8 cellular contexts compared by ENCODE assay signal in genomic region chr1:36387141-36387949, GRCh38. TPM values are rescaled to one million over a fixed set of nuclear protein-coding genes. Genes with fewer than 3 reads are reported as not detected.
DNase-seq lines count a peak whose midpoint lies in the region; ATAC-seq, FAIRE-seq and TF ChIP-seq lines count a peak whose summit lies in the region.

No MANE protein-coding gene starts in this region.

- in situ Hi-C loops in HepG2 (cut with HindIII; ENCODE audit: extremely low pct_ligation_motif_present, low pct_unique_long_range_greater_than_20kb): no loop called here

- no peak for ATAC-seq in HepG2
- ATAC-seq in mucosa of descending colon: no peak

- peaks cover 8% of the 10 kb centered on the region for H3K27me3 Mint-ChIP-seq in brain

- peak overlapping the region; percentile 86 to 95 (median 92) for H3K4me3 Mint-ChIP-seq in brain

- H3K27me3 ChIP-seq in DOHH2 (ENCODE audit: control insufficient read depth, low read length) (no peaks in the 10 kb centered on the region), HepG2 (ENCODE audit: control insufficient read depth in 1 of 2, insufficient read depth in 2 of 2, low read length in 2 of 2) (no peaks in the 10 kb centered on the region; a peak in 1 of 5 replicates), thyroid gland (no peaks in the 10 kb centered on the region)

- TF ChIP-seq POLR2A in HepG2 (IDR thresholded peaks at IDR 0.05; ENCODE audit: insufficient read depth in 1 of 2, low read depth in 2 of 2, low read length in 2 of 2) (no peak), thyroid gland (IDR thresholded peaks at IDR 0.05) (no peak)

- H3K9me3 ChIP-seq in DOHH2 (ENCODE audit: control insufficient read depth, insufficient read depth, low read length) (no peaks in the 10 kb centered on the region), HepG2 (ENCODE audit: low read length) (no peaks in the 10 kb centered on the region), thyroid gland (no peaks in the 10 kb centered on the region), mucosa of descending colon (no peaks in the 10 kb centered on the region)

- no peak overlapping the region for H2AFZ ChIP-seq in HepG2 (ENCODE audit: low read length)

- BruUV-seq in HepG2 (replicated peaks; lab: Mats Ljungman, UMichigan): no TSS peak

- peak overlapping the region; percentile 97 for H3K9ac ChIP-seq in HepG2 (ENCODE audit: insufficient read depth, low read depth, low read length)

- H3K4me2 ChIP-seq in DOHH2 (ENCODE audit: low read length): peak overlapping the region; percentile 100
- H3K4me2 ChIP-seq in HepG2 (ENCODE audit: low read depth, low read length): peak overlapping the region; percentile 99

- CTCF ChIA-PET in HepG2 (lab: Yijun Ruan, JAX; ENCODE audit: low intra/inter-chr PET ratio, low total read pairs): no interaction called here

- H3K36me3 ChIP-seq in DOHH2 (ENCODE audit: control insufficient read depth, low read length) (peaks cover 84% of the 10 kb centered on the region), HepG2 (replicated peaks in 1 of 2; ENCODE audit: control insufficient read depth in 1 of 2, insufficient read depth in 2 of 2, low read length in 2 of 2) (peaks cover 1 to 12% of the 10 kb centered on the region in 2 experiments; a peak in 4 of 5 replicates), thyroid gland (peaks cover 13% of the 10 kb centered on the region in 2 donors), mucosa of descending colon (ENCODE audit: low read depth) (peaks cover 4% of the 10 kb centered on the region)

- H3K27ac ChIP-seq in DOHH2 (ENCODE audit: low read depth, low read length) (peak overlapping the region; percentile 97), HepG2 (ENCODE audit: extremely low read length, insufficient read depth, low read length) (peak overlapping the region; percentile 99), thyroid gland (peak overlapping the region; percentile 87 to 98 (median 94))

- H3K27ac Mint-ChIP-seq in brain: peak overlapping the region; percentile 99 to 100 (median 99)

- TF ChIP-seq RAD21 in HepG2 (CRISPR knock-in tag; IDR thresholded peaks at IDR 0.05): no peak

- H3K4me3 ChIP-seq in DOHH2 (ENCODE audit: low read length): peak overlapping the region; percentile 89
- peak overlapping the region; percentile 61 to 76 (median 73) for H3K4me3 ChIP-seq in HepG2 (replicated peaks in 1 of 3; ENCODE audit: insufficient read depth in 1 of 3, low read depth in 2 of 3, low read length in 3 of 3)
- no peak overlapping the region for H3K4me3 ChIP-seq in thyroid gland (replicated peaks in 1 of 3)
- H3K4me3 ChIP-seq in mucosa of descending colon: no peak overlapping the region

- H3F3A ChIP-seq in DOHH2 (ENCODE audit: control insufficient read depth, insufficient read depth): peaks cover 49% of the 10 kb centered on the region

- POLR2A ChIA-PET in HepG2 (lab: Yijun Ruan, JAX): interaction anchor here (0.5 to 9.5 kb wide), 18 partner anchors 12 to 238 kb away, joined by 3 to 391 read pairs (median 6); partner anchors contain the start of genes EVA1B, LSM10, MRPS15 and OSCP1

- 0 out of 2 replicates have a peak, but pooled peaks cover 12% of the 10 kb centered on the region for H4K20me1 ChIP-seq in DOHH2 (ENCODE audit: control insufficient read depth, insufficient read depth, low read depth, low read length)
- peaks cover 4% of the 10 kb centered on the region; the same call in 1 of the 2 replicates for H4K20me1 ChIP-seq in HepG2 (ENCODE audit: insufficient read depth, low read length)

- peaks cover 70% of the 10 kb centered on the region for H3K79me2 ChIP-seq in DOHH2 (ENCODE audit: control insufficient read depth, low read length)
- peaks cover 30% of the 10 kb centered on the region for H3K79me2 ChIP-seq in HepG2 (ENCODE audit: insufficient read depth, low read length)

- H3K9me3 Mint-ChIP-seq in brain: no peaks in the 10 kb centered on the region

- H3K9me2 ChIP-seq in DOHH2 (replicated peaks; ENCODE audit: control insufficient read depth, low read length): no peaks in the 10 kb centered on the region

- H3K36me3 Mint-ChIP-seq in brain: peaks cover 12% of the 10 kb centered on the region

- no peak for TF ChIP-seq CTCF in DOHH2 (IDR thresholded peaks at IDR 0.05; ENCODE audit: low read depth, low read length, poor library complexity, severe bottlenecking)
- no peak for TF ChIP-seq CTCF in brain (conservative IDR thresholded peaks at IDR 0.05)
- no peak for TF ChIP-seq CTCF in HepG2 (CRISPR knock-in tag; IDR thresholded peaks at IDR 0.05)
- no peak for TF ChIP-seq CTCF in thyroid gland (IDR thresholded peaks at IDR 0.05)
- TF ChIP-seq CTCF in mucosa of descending colon (IDR thresholded peaks at IDR 0.05): no peak

- H3K4me1 ChIP-seq in DOHH2 (ENCODE audit: control insufficient read depth, low read length): peaks cover 88% of the 10 kb centered on the region
- H3K4me1 ChIP-seq in HepG2 (ENCODE audit: insufficient read depth, low read length): peaks cover 42% of the 10 kb centered on the region
- H3K4me1 ChIP-seq in thyroid gland: peaks cover 21 to 36% of the 10 kb centered on the region in 2 donors
- peaks cover 29% of the 10 kb centered on the region for H3K4me1 ChIP-seq in mucosa of descending colon (ENCODE audit: low read depth)

- peak; percentile 84 for DNase-seq in NCI-H226
- no peak for DNase-seq in HepG2 (ENCODE audit: low spot score)
- DNase-seq in thyroid gland: no peak
- no peak for DNase-seq in mucosa of descending colon
- no peak for DNase-seq in NCI-H345 treated with DMSO at 0.1 percent for 48 hours (lab: John Stamatoyannopoulos, UW; ENCODE audit: unreplicated experiment)
- DNase-seq in germinal center (ENCODE audit: low spot score): no peak

- no peak for FAIRE-seq in HepG2 (lab: Jason Lieb, UNC)

- peaks cover 62% of the 10 kb centered on the region for H3K4me1 Mint-ChIP-seq in brain

- no peak for TF ChIP-seq EP300 in HepG2 (IDR thresholded peaks at IDR 0.05; ENCODE audit: low read depth in 2 of 2, low read length in 2 of 2)
- TF ChIP-seq EP300 in HepG2 (CRISPR knock-in tag; IDR thresholded peaks at IDR 0.05; ENCODE audit: borderline replicate concordance): no peak

- WGBS in HepG2 (ENCODE audit: low lambda C conversion rate): 78% methylated on average over 10 of the region's 10 CpGs
- 64 to 77% methylated on average over 10 of the region's 10 CpGs for WGBS in thyroid gland, 2 donors

- intact Hi-C loops in HepG2 (cut with micrococcal nuclease; ENCODE audit: unreplicated experiment): no loop called here
- intact Hi-C loops in thyroid gland (cut with DNase I): no loop called here
- intact Hi-C loops in mucosa of descending colon (cut with DNase I, micrococcal nuclease): no loop called here

RNA-seq across cellular contexts. Expression of gene STK40, which starts 1.6 kb away (rescaled TPM):
- 30.6 TPM for polyA plus RNA-seq in brain (ENCODE audit: insufficient read depth, low read depth, low replicate concordance)
- 33.8 and 40.1 TPM in 2 replicates for total RNA-seq in HepG2 (2016; rRNA removed; fragmentation: Illumina TruSeq; extraction: Trizol)
- total RNA-seq in HepG2 (2016; cell fraction: cytosol; rRNA removed; fragmentation: Illumina TruSeq; extraction: Trizol; ENCODE audit: low read depth): 24.9 and 25.5 TPM in 2 replicates
- 32.8 and 34.8 TPM in 2 replicates for total RNA-seq in HepG2 (2016; cell fraction: insoluble cytoplasmic fraction; rRNA removed; fragmentation: Illumina TruSeq; extraction: Trizol)
- total RNA-seq in HepG2 (2016; cell fraction: membrane; rRNA removed; fragmentation: Illumina TruSeq; extraction: Trizol): 68.1 and 69.3 TPM in 2 replicates
- 19.0 and 20.3 TPM in 2 replicates for total RNA-seq in HepG2 (2016; cell fraction: nucleus; rRNA removed; fragmentation: Illumina TruSeq; extraction: Trizol)
- 35.1 and 49.2 TPM in 2 replicates for polyA plus RNA-seq in HepG2 (2011; rRNA removed)
- 30.7 and 33.6 TPM in 2 replicates for polyA plus RNA-seq in HepG2 (2011; cell fraction: cytosol; rRNA removed)
- 35.7 and 39.3 TPM in 2 replicates for polyA plus RNA-seq in HepG2 (2011; cell fraction: nucleus; rRNA removed)
- polyA plus RNA-seq in HepG2 (2012): 32.0 and 37.7 TPM in 2 replicates
- 28.6 and 31.6 TPM in 2 replicates for polyA plus RNA-seq in HepG2 (2016; cell fraction: cytosol; fragmentation: Illumina TruSeq; extraction: Trizol; ENCODE audit: low read depth)
- 42.6 and 52.9 TPM in 2 replicates for polyA plus RNA-seq in HepG2 (2016; cell fraction: insoluble cytoplasmic fraction; fragmentation: Illumina TruSeq; extraction: Trizol; ENCODE audit: low read depth)
- polyA plus RNA-seq in HepG2 (2016; cell fraction: membrane; fragmentation: Illumina TruSeq; extraction: Trizol; ENCODE audit: low read depth): 71.6 and 77.6 TPM in 2 replicates
- 39.8 and 45.0 TPM in 2 replicates for polyA plus RNA-seq in HepG2 (2016; cell fraction: nucleus; fragmentation: Illumina TruSeq; extraction: Trizol; ENCODE audit: insufficient read depth, low read depth)
- 14.8 and 47.6 TPM in 2 replicates for polyA minus RNA-seq in HepG2 (2011; rRNA and poly(A)+ RNA removed; ENCODE audit: low replicate concordance)
- 15.3 and 21.4 TPM in 2 replicates for polyA minus RNA-seq in HepG2 (2011; cell fraction: cytosol; rRNA and poly(A)+ RNA removed)
- 8.6 and 8.8 TPM in 2 replicates for polyA minus RNA-seq in HepG2 (2011; cell fraction: nucleus; rRNA and poly(A)+ RNA removed)
- 10 to 100 TPM; 37.0 to 61.1 (median 50.9) TPM for total RNA-seq in thyroid gland
- 10 to 100 TPM; 51.5 to 85.0 (median 59.4) TPM for total RNA-seq in mucosa of descending colon

RNA-seq across cellular contexts. Expression of gene LSM10, which starts 10.4 kb away (rescaled TPM):
- polyA plus RNA-seq in brain (ENCODE audit: insufficient read depth, low read depth, low replicate concordance) (53.0 TPM), HepG2 (2011; rRNA removed) (52.0 and 61.6 TPM in 2 replicates)
- total RNA-seq in HepG2 (2016; rRNA removed; fragmentation: Illumina TruSeq; extraction: Trizol) (14.0 and 17.0 TPM in 2 replicates), thyroid gland (10 to 100 TPM; 19.1 to 52.7 (median 49.0) TPM), mucosa of descending colon (10 to 100 TPM; 19.5 to 52.9 (median 22.5) TPM)
- 56.5 and 60.8 TPM in 2 replicates for total RNA-seq in HepG2 (2016; cell fraction: cytosol; rRNA removed; fragmentation: Illumina TruSeq; extraction: Trizol; ENCODE audit: low read depth)
- 14.8 TPM in 2 replicates for total RNA-seq in HepG2 (2016; cell fraction: insoluble cytoplasmic fraction; rRNA removed; fragmentation: Illumina TruSeq; extraction: Trizol)
- 50.9 and 52.1 TPM in 2 replicates for total RNA-seq in HepG2 (2016; cell fraction: membrane; rRNA removed; fragmentation: Illumina TruSeq; extraction: Trizol)
- 6.1 and 9.2 TPM in 2 replicates for total RNA-seq in HepG2 (2016; cell fraction: nucleus; rRNA removed; fragmentation: Illumina TruSeq; extraction: Trizol)
- polyA plus RNA-seq in HepG2 (2011; cell fraction: cytosol; rRNA removed): 52.4 and 63.1 TPM in 2 replicates
- 18.3 and 21.3 TPM in 2 replicates for polyA plus RNA-seq in HepG2 (2011; cell fraction: nucleus; rRNA removed)
- 22.5 and 35.0 TPM in 2 replicates for polyA plus RNA-seq in HepG2 (2012)
- polyA plus RNA-seq in HepG2 (2016; cell fraction: cytosol; fragmentation: Illumina TruSeq; extraction: Trizol; ENCODE audit: low read depth): 247 and 272 TPM in 2 replicates
- polyA plus RNA-seq in HepG2 (2016; cell fraction: insoluble cytoplasmic fraction; fragmentation: Illumina TruSeq; extraction: Trizol; ENCODE audit: low read depth): 57.9 and 60.5 TPM in 2 replicates
- 158 and 176 TPM in 2 replicates for polyA plus RNA-seq in HepG2 (2016; cell fraction: membrane; fragmentation: Illumina TruSeq; extraction: Trizol; ENCODE audit: low read depth)
- 38.1 and 40.1 TPM in 2 replicates for polyA plus RNA-seq in HepG2 (2016; cell fraction: nucleus; fragmentation: Illumina TruSeq; extraction: Trizol; ENCODE audit: insufficient read depth, low read depth)
- 38.9 and 99.2 TPM in 2 replicates for polyA minus RNA-seq in HepG2 (2011; rRNA and poly(A)+ RNA removed; ENCODE audit: low replicate concordance)
- polyA minus RNA-seq in HepG2 (2011; cell fraction: cytosol; rRNA and poly(A)+ RNA removed): 11.0 and 14.3 TPM in 2 replicates
- polyA minus RNA-seq in HepG2 (2011; cell fraction: nucleus; rRNA and poly(A)+ RNA removed): 9.0 and 11.3 TPM in 2 replicates

Comparison
In these comparisons a context has a peak if more than half of its experiments do, and no peak if none do; other contexts are left out.
1. H3K4me3 ChIP-seq: peak in DOHH2 (single experiment) and HepG2 (3 of 3); none in thyroid gland (0 of 3) and mucosa of descending colon (single experiment).
2. Peak in every context shown above with its lines, with median percentiles within 50 percentile points of each other: H3K27ac ChIP-seq.